ENCODE assay signal across 8 cellular contexts in genomic region chr4:141131738-141132688, GRCh38. TPM values are rescaled to one million over a fixed set of nuclear protein-coding genes. Genes with fewer than 3 reads are reported as not detected.
A peak's percentile ranks its signal among the peaks of the same experiment; 100 is the strongest.
DNase-seq lines count a peak whose midpoint lies in the region; TF ChIP-seq lines count a peak whose summit lies in the region.

No MANE protein-coding gene starts in this region.

- in situ Hi-C loops in transverse colon (cut with MboI; ENCODE audit: low pct_ligation_motif_present in 1 of 4, low pct_unique_long_range_greater_than_20kb in 1 of 4, low sequenced_read_pairs in 3 of 4): loop anchor here in 3 of 4 donors (10.0 kb wide), 2 partner anchors 257 to 267 kb away; no protein-coding TSS in a partner anchor

- TF ChIP-seq CTCF in KMS-11 (conservative IDR thresholded peaks at IDR 0.05; ENCODE audit: low read depth, low read length): no peak
- TF ChIP-seq CTCF in chondrocyte (IDR thresholded peaks at IDR 0.05): no peak
- TF ChIP-seq CTCF in transverse colon (IDR thresholded peaks at IDR 0.05): no peak

- H3K36me3 ChIP-seq in KMS-11 (ENCODE audit: insufficient read depth) (no peaks in the 10 kb centered on the region), transverse colon (no peaks in the 10 kb centered on the region)

- CTCF ChIA-PET in activated naive CD4-positive, alpha-beta T cell treated with anti-CD3 and anti-CD28 coated beads for 36 hours (lab: Charles Lee): interaction anchor here (0.6 to 1.7 kb wide), 2 partner anchors 270 to 1979 kb away, joined by 3 to 5 read pairs; no protein-coding TSS in a partner anchor

- peak overlapping the region; percentile 48 for H3K4me3 Mint-ChIP-seq in activated naive CD4-positive, alpha-beta T cell treated with anti-CD3 and anti-CD28 coated beads for 36 hours
- H3K4me3 Mint-ChIP-seq in chondrocyte (ENCODE audit: unreplicated experiment): peak overlapping the region; percentile 96

- H3K4me3 ChIP-seq in KMS-11 (IDR thresholded peaks at IDR 0.05; ENCODE audit: insufficient read depth, low read depth, low read length) (no peak overlapping the region), transverse colon (peak overlapping the region; percentile 36 to 89 (median 58))

- no peak overlapping the region for H3K9ac ChIP-seq in KMS-11

- H3K9me3 ChIP-seq in transverse colon: no peaks in the 10 kb centered on the region

- H3K9me3 Mint-ChIP-seq in activated naive CD4-positive, alpha-beta T cell treated with anti-CD3 and anti-CD28 coated beads for 36 hours: no peaks in the 10 kb centered on the region
- no peaks in the 10 kb centered on the region for H3K9me3 Mint-ChIP-seq in chondrocyte (ENCODE audit: low read depth)

- H3K27me3 Mint-ChIP-seq in activated naive CD4-positive, alpha-beta T cell treated with anti-CD3 and anti-CD28 coated beads for 36 hours (ENCODE audit: low read depth): peaks cover 68% of the 10 kb centered on the region
- peaks cover 6% of the 10 kb centered on the region for H3K27me3 Mint-ChIP-seq in chondrocyte (ENCODE audit: low read depth)

- no peaks in the 10 kb centered on the region for H3K36me3 Mint-ChIP-seq in activated naive CD4-positive, alpha-beta T cell treated with anti-CD3 and anti-CD28 coated beads for 36 hours (ENCODE audit: low read depth)
- H3K36me3 Mint-ChIP-seq in chondrocyte (ENCODE audit: low read depth): no peaks in the 10 kb centered on the region

- no peaks in the 10 kb centered on the region; the same call in 1 of the 2 replicates for H3K27me3 ChIP-seq in KMS-11 (ENCODE audit: insufficient read depth, low read depth)
- H3K27me3 ChIP-seq in transverse colon: peaks cover 62% of the 10 kb centered on the region

- peak overlapping the region; percentile 95 for H2AFZ ChIP-seq in KMS-11 (ENCODE audit: low read depth)

- no peak for TF ChIP-seq EP300 in transverse colon (IDR thresholded peaks at IDR 0.05; ENCODE audit: low read depth)

- no peak overlapping the region for H3K27ac ChIP-seq in KMS-11
- peak overlapping the region; percentile 81 to 86 (median 84) for H3K27ac ChIP-seq in transverse colon

- no peaks in the 10 kb centered on the region for H3K79me2 ChIP-seq in KMS-11 (ENCODE audit: insufficient read depth, low read depth)

- intact Hi-C loops in activated naive CD4-positive, alpha-beta T cell treated with anti-CD3 and anti-CD28 coated beads for 36 hours (cut with micrococcal nuclease): loop anchor here (10.0 kb wide), 1 partner anchor 757 kb away; the partner anchor contains the start of gene SCOC
- intact Hi-C loops in transverse colon (cut with DNase I; ENCODE audit: low total_unique reads): loop anchor here (10.0 kb wide), 1 partner anchor 137 kb away; no protein-coding TSS in a partner anchor

- peak; percentile 4 for DNase-seq in activated naive CD4-positive, alpha-beta T cell treated with anti-CD3 and anti-CD28 coated beads for 36 hours
- no peak for DNase-seq in activated naive CD4-positive, alpha-beta T cell treated with Interleukin-2 at 50 U/mL for 16 hours
- no peak for DNase-seq in chondrocyte (ENCODE audit: low spot score)
- DNase-seq in lung microvascular endothelial cell (ENCODE audit: low read depth in 2 of 2): peak; percentile 3 to 7
- peak; percentile 10 for DNase-seq in transverse colon
- no peak for DNase-seq in glomerular visceral epithelial cell (ENCODE audit: extremely low spot score)
- no peak for DNase-seq in NCI-H2196 (lab: John Stamatoyannopoulos, UW; ENCODE audit: unreplicated experiment)

- no peak for TF ChIP-seq POLR2A in transverse colon (IDR thresholded peaks at IDR 0.05)

- H4K20me1 ChIP-seq in KMS-11 (ENCODE audit: insufficient read depth): no peaks in the 10 kb centered on the region

- H3K4me1 ChIP-seq in KMS-11 (ENCODE audit: low read depth, poor library complexity, severe bottlenecking): peaks cover 5% of the 10 kb centered on the region
- peaks cover 0 to 24% (median 8%) of the 10 kb centered on the region in 4 donors for H3K4me1 ChIP-seq in transverse colon

- peak overlapping the region; percentile 79 for H3K4me2 ChIP-seq in KMS-11

- peaks cover 8% of the 10 kb centered on the region for H3K4me1 Mint-ChIP-seq in activated naive CD4-positive, alpha-beta T cell treated with anti-CD3 and anti-CD28 coated beads for 36 hours (ENCODE audit: low read depth)
- peaks cover 38% of the 10 kb centered on the region for H3K4me1 Mint-ChIP-seq in chondrocyte (ENCODE audit: low read depth)

- no peak overlapping the region for H3K27ac Mint-ChIP-seq in activated naive CD4-positive, alpha-beta T cell treated with anti-CD3 and anti-CD28 coated beads for 36 hours
- H3K27ac Mint-ChIP-seq in chondrocyte (ENCODE audit: unreplicated experiment): peak overlapping the region; percentile 70

- 3 to 18% methylated on average over 7 to 44 of the region's 71 CpGs for whole genome bisulfite sequencing in transverse colon (ENCODE audit: low coverage in 1 of 2), 2 donors

RNA-seq across cellular contexts. Expression of gene RNF150, which starts 1.3 kb away (rescaled TPM):
- not detected for total RNA-seq in activated naive CD4-positive, alpha-beta T cell treated with anti-CD3 and anti-CD28 coated beads for 36 hours
- total RNA-seq in chondrocyte: 12.8 to 28.7 TPM (median 14.8 TPM) in 3 replicates
- under 0.01 TPM in 2 replicates for total RNA-seq in lung microvascular endothelial cell
- 10 to 100 TPM in 1 of 4 donors, 1 to 10 TPM in 3; 2.8 to 15.3 (median 7.9) TPM for total RNA-seq in transverse colon

Comparison
In these comparisons a context has a peak if more than half of its experiments do, and no peak if none do; other contexts are left out.
1. DNase-seq: peak in activated naive CD4-positive, alpha-beta T cell treated with anti-CD3 and anti-CD28 coated beads for 36 hours (single experiment), lung microvascular endothelial cell (2 of 2) and transverse colon (single experiment); none in activated naive CD4-positive, alpha-beta T cell treated with Interleukin-2 at 50 U/mL for 16 hours (single experiment), chondrocyte (single experiment), glomerular visceral epithelial cell (single experiment) and NCI-H2196 (single experiment).